In genomic region chr1:93964777-93965200, GRCh38 we compare ENCODE assay signal across 11 cellular contexts. TPM values are rescaled to one million over a fixed set of nuclear protein-coding genes. Genes with fewer than 3 reads are reported as not detected.
DNase-seq lines count a peak whose midpoint lies in the region; ATAC-seq and TF ChIP-seq lines count a peak whose summit lies in the region.
"Had no signal": no experiment of that assay in that cellular context is flagged by ENCODE, and none has a peak within 500 bp of the region (broad histone marks: within the 10 kb centered on the region; RNA-seq: fewer than 3 reads in every experiment).

No MANE protein-coding gene starts in this region.

- intact Hi-C loops in cardiac septum (cut with DNase I) = no loop called here

- no peak overlapping the region for H3K4me3 ChIP-seq in fibroblast of the aortic adventitia (ENCODE audit: low read depth, low read length)
- H3K4me3 ChIP-seq: SJCRH30 had no signal

- H3K27ac Mint-ChIP-seq in stimulated activated effector memory CD8-positive, alpha-beta T cell treated with anti-CD3 and anti-CD28 coated beads, Interleukin-12 subunit alpha, Interleukin-12 subunit beta, amount 100 ng/mL, for 72 hours = no peak overlapping the region
- H3K27ac Mint-ChIP-seq: dendritic cell treated with granulocyte-macrophage colony-stimulating factor and Interleukin-4, amounts not matched to agents 40 ng/mL and 50 ng/mL, for 4 days had no signal

- ATAC-seq in GM19463 (IDR thresholded peaks at IDR 0.05; ENCODE audit: unreplicated experiment) = peak; percentile 48
- peak; percentile 47 for ATAC-seq in stimulated activated effector memory CD8-positive, alpha-beta T cell treated with anti-CD3 and anti-CD28 coated beads, Interleukin-12 subunit alpha, Interleukin-12 subunit beta, amount 100 ng/mL, for 72 hours
- no peak for ATAC-seq in GM21423 (IDR thresholded peaks at IDR 0.05; ENCODE audit: unreplicated experiment)

- TF ChIP-seq CTCF in fibroblast of the aortic adventitia (IDR thresholded peaks at IDR 0.05; ENCODE audit: insufficient read depth, low read length) = no peak

- no peaks in the 10 kb centered on the region for H3K9me3 Mint-ChIP-seq in stimulated activated effector memory CD8-positive, alpha-beta T cell treated with anti-CD3 and anti-CD28 coated beads, Interleukin-12 subunit alpha, Interleukin-12 subunit beta, amount 100 ng/mL, for 72 hours
- H3K9me3 Mint-ChIP-seq: dendritic cell treated with granulocyte-macrophage colony-stimulating factor and Interleukin-4, amounts not matched to agents 40 ng/mL and 50 ng/mL, for 4 days had no signal

- H3K4me1 Mint-ChIP-seq in stimulated activated effector memory CD8-positive, alpha-beta T cell treated with anti-CD3 and anti-CD28 coated beads, Interleukin-12 subunit alpha, Interleukin-12 subunit beta, amount 100 ng/mL, for 72 hours = no peaks in the 10 kb centered on the region

- DNase-seq in SW480 (ENCODE audit: low spot score) (peak; percentile 66), fibroblast of the aortic adventitia (ENCODE audit: low read depth) (peak; percentile 90), hypothalamus (lab: John Stamatoyannopoulos, UW) (no peak), cardiac septum (ENCODE audit: low spot score) (no peak)
- DNase-seq in stimulated activated effector memory CD8-positive, alpha-beta T cell treated with anti-CD3 and anti-CD28 coated beads, Interleukin-12 subunit alpha, Interleukin-12 subunit beta, amount 100 ng/mL, for 72 hours (ENCODE audit: low spot score in 2 of 2) = no peak
- DNase-seq: Caco-2, NCI-H1417, SJCRH30 had no signal

- H3K4me3 Mint-ChIP-seq in stimulated activated effector memory CD8-positive, alpha-beta T cell treated with anti-CD3 and anti-CD28 coated beads, Interleukin-12 subunit alpha, Interleukin-12 subunit beta, amount 100 ng/mL, for 72 hours = no peak overlapping the region
- H3K4me3 Mint-ChIP-seq: dendritic cell treated with granulocyte-macrophage colony-stimulating factor and Interleukin-4, amounts not matched to agents 40 ng/mL and 50 ng/mL, for 4 days had no signal

- no peaks in the 10 kb centered on the region for H3K36me3 Mint-ChIP-seq in stimulated activated effector memory CD8-positive, alpha-beta T cell treated with anti-CD3 and anti-CD28 coated beads, Interleukin-12 subunit alpha, Interleukin-12 subunit beta, amount 100 ng/mL, for 72 hours

RNA-seq across cellular contexts. Expression of gene GCLM, which starts 55.6 kb away (rescaled TPM):
- total RNA-seq in fibroblast of the aortic adventitia (ENCODE audit: low replicate concordance) (13.2 and 35.2 TPM in 2 replicates), cardiac septum (10.5 TPM)

Comparison
In these comparisons a context has a peak if more than half of its experiments do, and no peak if none do; other contexts are left out.
1. DNase-seq: peak in SW480 (single experiment) and fibroblast of the aortic adventitia (single experiment); none in stimulated activated effector memory CD8-positive, alpha-beta T cell treated with anti-CD3 and anti-CD28 coated beads, Interleukin-12 subunit alpha, Interleukin-12 subunit beta, amount 100 ng/mL, for 72 hours (0 of 2), hypothalamus (0 of 51) and cardiac septum (single experiment).